Comparison of ENCODE assay signal across 10 cellular contexts in genomic region chr3:104909188-104909587, GRCh38.
A peak's percentile ranks its signal among the peaks of the same experiment; 100 is the strongest.
DNase-seq lines count a peak whose midpoint lies in the region; ATAC-seq and TF ChIP-seq lines count a peak whose summit lies in the region.
"Had no signal": no experiment of that assay in that cellular context is flagged by ENCODE, and none has a peak within 500 bp of the region (broad histone marks: within the 10 kb centered on the region; RNA-seq: fewer than 3 reads in every experiment).

No MANE protein-coding gene starts in this region.

- H3K4me1 Mint-ChIP-seq in stimulated activated naive CD8-positive, alpha-beta T cell treated with anti-CD3 and anti-CD28 coated beads, Interleukin-15, amount 100 ng/mL, for 72 hours, result no peaks in the 10 kb centered on the region
- H3K4me1 Mint-ChIP-seq: activated B cell treated with CpG ODN at 0.5 μM for 24 hours had no signal

- TF ChIP-seq CTCF in AG04449 (IDR thresholded peaks at IDR 0.05; ENCODE audit: insufficient read depth, low read length, missing control alignments) (no peak), GM10266 (IDR thresholded peaks at IDR 0.05; ENCODE audit: control insufficient read depth, insufficient read depth, low read depth, missing control alignments) (no peak)

- CTCF ChIA-PET in AG04449 (lab: Yijun Ruan, JAX), result interaction anchor here (0.9 to 1.5 kb wide), 3 partner anchors 9 to 21 kb away, joined by 3 to 5 read pairs (median 3); no protein-coding TSS in a partner anchor

- H3K4me3 ChIP-seq in AG04449 (ENCODE audit: low read depth, low read length), result no peak overlapping the region
- H3K4me3 ChIP-seq: cardiac muscle cell had no signal

- ATAC-seq in GM21723 (IDR thresholded peaks at IDR 0.05; ENCODE audit: unreplicated experiment), result no peak
- no peak for ATAC-seq in stimulated activated naive CD8-positive, alpha-beta T cell treated with anti-CD3 and anti-CD28 coated beads, Interleukin-15, amount 100 ng/mL, for 72 hours

- peak; percentile 51 for DNase-seq in AG04449 (ENCODE audit: low read depth, low spot score)
- DNase-seq in NAMALWA (ENCODE audit: low spot score), result peak; percentile 92
- peak; percentile 39 for DNase-seq in RPMI7951 (ENCODE audit: low read depth)
- peak; percentile 43 for DNase-seq in fibroblast of the conjunctiva (ENCODE audit: low read depth)
- no peak for DNase-seq in head of caudate nucleus
- DNase-seq in GM10266 (ENCODE audit: extremely low spot score), result no peak
- DNase-seq in stimulated activated naive CD8-positive, alpha-beta T cell treated with anti-CD3 and anti-CD28 coated beads, Interleukin-15, amount 100 ng/mL, for 72 hours, result no peak
- DNase-seq: activated B cell treated with CpG ODN at 0.5 μM for 24 hours had no signal

- no peaks in the 10 kb centered on the region for H3K27me3 Mint-ChIP-seq in stimulated activated naive CD8-positive, alpha-beta T cell treated with anti-CD3 and anti-CD28 coated beads, Interleukin-15, amount 100 ng/mL, for 72 hours

- POLR2A ChIA-PET in AG04449 (lab: Yijun Ruan, JAX), result interaction anchor here (0.6 kb wide), 1 partner anchor 158 kb away, joined by 3 read pairs; no protein-coding TSS in a partner anchor

- H3K4me3 Mint-ChIP-seq in stimulated activated naive CD8-positive, alpha-beta T cell treated with anti-CD3 and anti-CD28 coated beads, Interleukin-15, amount 100 ng/mL, for 72 hours, result no peak overlapping the region
- H3K4me3 Mint-ChIP-seq: activated B cell treated with CpG ODN at 0.5 μM for 24 hours had no signal

- no peaks in the 10 kb centered on the region for H3K9me3 Mint-ChIP-seq in stimulated activated naive CD8-positive, alpha-beta T cell treated with anti-CD3 and anti-CD28 coated beads, Interleukin-15, amount 100 ng/mL, for 72 hours

- intact Hi-C loops in head of caudate nucleus (cut with DNase I), result no loop called here

- H3K27ac Mint-ChIP-seq in stimulated activated naive CD8-positive, alpha-beta T cell treated with anti-CD3 and anti-CD28 coated beads, Interleukin-15, amount 100 ng/mL, for 72 hours, result no peak overlapping the region
- H3K27ac Mint-ChIP-seq: activated B cell treated with CpG ODN at 0.5 μM for 24 hours had no signal

Comparison
In these comparisons a context has a peak if more than half of its experiments do, and no peak if none do; other contexts are left out.
1. DNase-seq: peak in AG04449 (single experiment), NAMALWA (single experiment), RPMI7951 (single experiment) and fibroblast of the conjunctiva (single experiment); none in head of caudate nucleus (0 of 42), GM10266 (single experiment) and stimulated activated naive CD8-positive, alpha-beta T cell treated with anti-CD3 and anti-CD28 coated beads, Interleukin-15, amount 100 ng/mL, for 72 hours (0 of 2).